In the genomic region with DNA sequence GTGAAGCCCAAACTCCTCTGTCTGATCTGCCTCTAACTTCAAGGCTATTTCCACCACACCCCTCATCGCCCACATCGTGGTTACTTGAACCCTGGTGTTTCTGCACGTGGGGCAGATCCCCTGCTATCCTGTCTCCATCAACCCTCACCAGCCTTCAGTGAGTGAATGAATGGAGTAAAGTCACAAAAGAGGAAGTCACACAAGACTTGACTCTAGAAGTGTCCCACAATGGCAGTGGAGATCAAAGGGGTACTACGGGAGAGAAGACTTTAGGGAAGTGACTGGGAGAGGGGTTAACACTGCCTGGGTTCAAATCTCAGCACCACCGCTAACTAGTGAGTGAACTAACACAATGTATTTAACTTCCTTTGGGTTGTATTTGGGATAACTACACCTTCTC, we compare ENCODE assay signal across 28 cellular contexts.
"Had no signal": no experiment of that assay in that cellular context is flagged by ENCODE, and none has a peak within 500 bp of the region (broad histone marks: within the 10 kb centered on the region; RNA-seq: fewer than 3 reads in every experiment).

No MANE protein-coding gene starts in this region.

- ATAC-seq: activated T-cell treated with anti-CD3 and anti-CD28 coated beads, Interleukin-2, amount 50 U/mL, for 72 hours; T-helper 17 cell had no signal

- H3K4me2 ChIP-seq: PC-9 had no signal

- H2AFZ ChIP-seq: PC-9 had no signal

- DNase-seq: activated B cell treated with CpG ODN at 0.5 μM for 24 hours; activated CD4-positive, alpha-beta T cell treated with anti-CD3 and anti-CD28 coated beads for 1 hour; activated CD4-positive, alpha-beta T cell treated with anti-CD3 and anti-CD28 coated beads, Interleukin-2, amount 10 ng/mL, durations not matched to agents 24 days and 14 days; activated CD4-positive, alpha-beta T cell treated with anti-CD3 and anti-CD28 coated beads, Interleukin-2, amount 50 U/mL, for 48 hours; activated naive CD4-positive, alpha-beta T cell treated with anti-CD3 and anti-CD28 coated beads, Interleukin-2, amount 50 U/mL, for 16 hours; activated naive CD8-positive, alpha-beta T cell treated with anti-CD3 and anti-CD28 coated beads, Interleukin-2, amount 10 ng/mL, durations not matched to agents 7 days and 5 days; activated T-cell treated with anti-CD3 and anti-CD28 coated beads, Interleukin-2, amount 50 U/mL, for 72 hours; adrenal gland; anterior cingulate cortex; central memory CD4-positive, alpha-beta T cell; MM.1S; NCI-H1092 treated with DMSO at 0.1 percent for 48 hours; NCI-H1417 treated with DMSO at 0.1 percent for 48 hours; NCI-H1694; NCI-H2029; NCI-H2107; NCI-H2171 treated with DMSO at 0.1 percent for 48 hours; NCI-H226; NCI-H526 treated with DMSO at 0.1 percent for 48 hours; NCI-H82; NK-92 treated with Interleukin-12 subunit alpha and Interleukin-12 subunit beta, amount 100 ng/mL, for 24 hours; PC-9; SHP77 treated with DMSO at 0.1 percent for 48 hours; T-helper 17 cell; T-helper 9 cell had no signal

- H3K27me3 Mint-ChIP-seq: activated B cell treated with CpG ODN at 0.5 μM for 24 hours; activated CD4-positive, alpha-beta T cell treated with anti-CD3 and anti-CD28 coated beads, Interleukin-2, amount 10 ng/mL, durations not matched to agents 24 days and 14 days; activated naive CD8-positive, alpha-beta T cell treated with anti-CD3 and anti-CD28 coated beads, Interleukin-2, amount 10 ng/mL, durations not matched to agents 7 days and 5 days had no signal

- H3K4me1 ChIP-seq: adrenal gland had no signal

- H3K27ac ChIP-seq: adrenal gland, coronary artery, PC-9 had no signal

- H3K4me3 ChIP-seq: adrenal gland, coronary artery, PC-9 had no signal

- FAIRE-seq: TTC549 had no signal

- H3K27me3 ChIP-seq: adrenal gland had no signal

- H3K4me3 Mint-ChIP-seq: activated B cell treated with CpG ODN at 0.5 μM for 24 hours; activated CD4-positive, alpha-beta T cell treated with anti-CD3 and anti-CD28 coated beads, Interleukin-2, amount 10 ng/mL, durations not matched to agents 24 days and 14 days; activated naive CD8-positive, alpha-beta T cell treated with anti-CD3 and anti-CD28 coated beads, Interleukin-2, amount 10 ng/mL, durations not matched to agents 7 days and 5 days; activated T-cell treated with anti-CD3 and anti-CD28 coated beads, Interleukin-2, amount 50 U/mL, for 72 hours; T-helper 17 cell had no signal

- H3K27ac Mint-ChIP-seq: activated B cell treated with CpG ODN at 0.5 μM for 24 hours; activated CD4-positive, alpha-beta T cell treated with anti-CD3 and anti-CD28 coated beads, Interleukin-2, amount 10 ng/mL, durations not matched to agents 24 days and 14 days; activated naive CD8-positive, alpha-beta T cell treated with anti-CD3 and anti-CD28 coated beads, Interleukin-2, amount 10 ng/mL, durations not matched to agents 7 days and 5 days; activated T-cell treated with anti-CD3 and anti-CD28 coated beads, Interleukin-2, amount 50 U/mL, for 72 hours; activated T-helper 2 cell treated with anti-CD3 and anti-CD28 coated beads, Interferon-gamma antibody, Interleukin-2, Interleukin-4, amounts not matched to agents 10 μg/mL and 5 μg/mL and 100 μg/mL, durations not matched to agents 14 hours and 24 hours and 36 hours; T-helper 17 cell had no signal

- H3K9me3 Mint-ChIP-seq: activated B cell treated with CpG ODN at 0.5 μM for 24 hours; activated CD4-positive, alpha-beta T cell treated with anti-CD3 and anti-CD28 coated beads, Interleukin-2, amount 10 ng/mL, durations not matched to agents 24 days and 14 days; activated naive CD8-positive, alpha-beta T cell treated with anti-CD3 and anti-CD28 coated beads, Interleukin-2, amount 10 ng/mL, durations not matched to agents 7 days and 5 days; activated T-cell treated with anti-CD3 and anti-CD28 coated beads, Interleukin-2, amount 50 U/mL, for 72 hours; activated T-helper 2 cell treated with anti-CD3 and anti-CD28 coated beads, Interferon-gamma antibody, Interleukin-2, Interleukin-4, amounts not matched to agents 10 μg/mL and 5 μg/mL and 100 μg/mL, durations not matched to agents 14 hours and 24 hours and 36 hours had no signal

- H3K9me3 ChIP-seq: adrenal gland had no signal

- H3K4me1 Mint-ChIP-seq: activated B cell treated with CpG ODN at 0.5 μM for 24 hours; activated CD4-positive, alpha-beta T cell treated with anti-CD3 and anti-CD28 coated beads, Interleukin-2, amount 10 ng/mL, durations not matched to agents 24 days and 14 days; activated naive CD8-positive, alpha-beta T cell treated with anti-CD3 and anti-CD28 coated beads, Interleukin-2, amount 10 ng/mL, durations not matched to agents 7 days and 5 days had no signal

- H3K36me3 ChIP-seq: adrenal gland had no signal

- H3K36me3 Mint-ChIP-seq: activated naive CD8-positive, alpha-beta T cell treated with anti-CD3 and anti-CD28 coated beads, Interleukin-2, amount 10 ng/mL, durations not matched to agents 7 days and 5 days had no signal
